In genomic region chr9:73566627-73567026, GRCh38 we compare ENCODE assay signal across 6 cellular contexts.
"Had no signal": no experiment of that assay in that cellular context is flagged by ENCODE, and none has a peak within 500 bp of the region (broad histone marks: within the 10 kb centered on the region; RNA-seq: fewer than 3 reads in every experiment).

No MANE protein-coding gene starts in this region.

- FAIRE-seq: G401.6, GM12891, GM12892, GM18507, GM19239 had no signal

- DNase-seq: GF-D8 had no signal
